2 cellular contexts compared by ENCODE assay signal in genomic region chr1:211978596-211978995, GRCh38.
TF ChIP-seq lines count a peak whose summit lies in the region.

No MANE protein-coding gene starts in this region.

TF ChIP-seq in A549, 52 proteins besides CTCF, POLR2A, EP300 and RAD21:
- TF ChIP-seq JUN (IDR thresholded peaks at IDR 0.05) (no peak), MAFK (IDR thresholded peaks at IDR 0.05; ENCODE audit: partially characterized antibody) (peak; percentile 77), HEYL (CRISPR knock-in tag; IDR thresholded peaks at IDR 0.05) (no peak)

TF ChIP-seq in K562, 482 proteins besides CTCF, POLR2A, EP300 and RAD21:
- TF ChIP-seq MAFG (tag; conservative IDR thresholded peaks at IDR 0.05), result peak; percentile 58
- TF ChIP-seq SOX6 (IDR thresholded peaks at IDR 0.05), result no peak
- TF ChIP-seq C11orf30 (IDR thresholded peaks at IDR 0.05; ENCODE audit: low read depth), result peak; percentile 64
- TF ChIP-seq ZNF316 (IDR thresholded peaks at IDR 0.05), result peak; percentile 78
